17 cellular contexts compared by ENCODE assay signal in the genomic region with DNA sequence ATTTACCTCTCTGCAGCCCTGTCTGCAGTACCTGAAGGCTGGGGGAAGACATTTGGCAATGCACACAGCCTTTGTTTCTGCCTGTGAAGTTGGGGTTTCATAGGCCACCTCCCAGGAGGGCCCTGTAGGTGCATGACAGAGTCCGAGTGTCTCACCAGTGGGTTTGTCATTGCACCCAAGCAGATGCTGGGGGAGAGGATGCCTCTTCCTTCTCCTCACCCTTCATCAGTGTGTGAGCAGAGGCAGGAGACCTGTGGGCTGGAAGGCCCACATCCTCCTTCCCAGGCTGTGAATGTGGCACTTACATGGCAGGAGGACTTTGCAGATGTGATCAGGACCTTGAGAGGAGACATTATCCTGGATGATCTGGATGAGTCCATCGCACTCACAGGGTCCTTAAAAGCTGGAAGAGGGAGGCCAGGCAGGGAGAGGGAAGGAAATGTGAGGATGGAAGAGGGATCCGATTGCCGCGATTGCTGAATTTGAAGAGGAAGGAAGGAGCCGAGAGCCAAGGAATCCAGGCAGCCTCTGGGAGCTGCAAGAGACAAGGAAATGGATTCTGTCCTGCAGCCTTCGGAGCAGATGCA. TPM values are rescaled to one million over a fixed set of nuclear protein-coding genes. Genes with fewer than 3 reads are reported as not detected.
DNase-seq lines count a peak whose midpoint lies in the region; ATAC-seq, FAIRE-seq and TF ChIP-seq lines count a peak whose summit lies in the region.
"Had no signal": no experiment of that assay in that cellular context is flagged by ENCODE, and none has a peak within 500 bp of the region (broad histone marks: within the 10 kb centered on the region; RNA-seq: fewer than 3 reads in every experiment).

No MANE protein-coding gene starts in this region.

- H3K9me3 ChIP-seq in Panc1 (ENCODE audit: control insufficient read depth, insufficient read depth, low read depth, low read length) = no peaks in the 10 kb centered on the region
- no peaks in the 10 kb centered on the region for H3K9me3 ChIP-seq in HepG2 (ENCODE audit: low read length)
- no peaks in the 10 kb centered on the region for H3K9me3 ChIP-seq in suprapubic skin
- no peaks in the 10 kb centered on the region for H3K9me3 ChIP-seq in Peyer's patch
- H3K9me3 ChIP-seq: left lung, neutrophil, tibial nerve had no signal

- no peaks in the 10 kb centered on the region for H4K20me1 ChIP-seq in HepG2 (ENCODE audit: insufficient read depth, low read length)

- H3K27ac ChIP-seq in Panc1 (ENCODE audit: low read length) = peak overlapping the region; percentile 74
- peak overlapping the region; percentile 99 for H3K27ac ChIP-seq in HepG2 (ENCODE audit: extremely low read length, insufficient read depth, low read length)
- peak overlapping the region; percentile 61 for H3K27ac ChIP-seq in suprapubic skin
- H3K27ac ChIP-seq in Peyer's patch = no peak overlapping the region
- H3K27ac ChIP-seq: GM23248, left lung, neutrophil had no signal

- peak; percentile 27; the same call in 1 of the 2 replicates for TF ChIP-seq RAD21 in HepG2 (CRISPR knock-in tag; IDR thresholded peaks at IDR 0.05)

- POLR2A ChIA-PET in Panc1 (lab: Charles Lee) (no interaction called here), HepG2 (lab: Yijun Ruan, JAX) (interaction anchor here (0.6 to 11.3 kb wide), 20 partner anchors 9 to 689 kb away, joined by 3 to 345 read pairs (median 13); partner anchors contain the start of genes SYNJ2 and TMEM242)

- peak overlapping the region; percentile 86 for H3K9ac ChIP-seq in HepG2 (ENCODE audit: insufficient read depth, low read depth, low read length)
- H3K9ac ChIP-seq: GM23248 had no signal

- H3K4me3 ChIP-seq in Panc1 (ENCODE audit: low read depth in 2 of 2, low read length in 2 of 2) = no peak overlapping the region
- H3K4me3 ChIP-seq in HepG2 (replicated peaks in 1 of 3; ENCODE audit: insufficient read depth in 1 of 3, low read depth in 2 of 3, low read length in 3 of 3) = peak overlapping the region in 1 of 3 experiments; percentile 51; a peak in 2 of 6 replicates
- no peak overlapping the region for H3K4me3 ChIP-seq in suprapubic skin
- no peak overlapping the region for H3K4me3 ChIP-seq in Peyer's patch
- H3K4me3 ChIP-seq: GM23248, left lung, smooth muscle cell, tibial nerve had no signal

- FAIRE-seq in HepG2 (lab: Jason Lieb, UNC) = no peak
- FAIRE-seq: bronchial epithelial cell had no signal

- in situ Hi-C loops in Panc1 (cut with HindIII; ENCODE audit: low pct_unique_long_range_greater_than_20kb, low sequenced_read_pairs) (no loop called here), HepG2 (cut with HindIII; ENCODE audit: extremely low pct_ligation_motif_present, low pct_unique_long_range_greater_than_20kb) (no loop called here)

- no peak for TF ChIP-seq EP300 in HepG2 (IDR thresholded peaks at IDR 0.05; ENCODE audit: low read depth in 2 of 2, low read length in 2 of 2)
- TF ChIP-seq EP300 in HepG2 (CRISPR knock-in tag; IDR thresholded peaks at IDR 0.05; ENCODE audit: borderline replicate concordance) = no peak
- TF ChIP-seq EP300 in suprapubic skin (IDR thresholded peaks at IDR 0.05) = no peak

- CTCF ChIA-PET in Panc1 (lab: Charles Lee) = no interaction called here
- CTCF ChIA-PET in HepG2 (lab: Yijun Ruan, JAX; ENCODE audit: low intra/inter-chr PET ratio, low total read pairs) = no interaction called here

- WGBS in HepG2 (ENCODE audit: low lambda C conversion rate) = 66% methylated on average over 7 of the region's 7 CpGs
- 88% methylated on average over 6 of the region's 7 CpGs for WGBS in suprapubic skin

- H3K79me2 ChIP-seq in HepG2 (ENCODE audit: insufficient read depth, low read length) = peaks cover 88% of the 10 kb centered on the region

- H3K36me3 ChIP-seq in Panc1 (ENCODE audit: control insufficient read depth, insufficient read depth, low read length) (no peaks in the 10 kb centered on the region), HepG2 (replicated peaks in 1 of 2; ENCODE audit: control insufficient read depth in 1 of 2, insufficient read depth in 2 of 2, low read length in 2 of 2) (peaks cover 12 to 23% of the 10 kb centered on the region in 2 experiments), suprapubic skin (no peaks in the 10 kb centered on the region), Peyer's patch (no peaks in the 10 kb centered on the region)
- H3K36me3 ChIP-seq: left lung, neutrophil, tibial nerve had no signal

- peaks cover 75% of the 10 kb centered on the region for H3K4me1 ChIP-seq in Panc1 (ENCODE audit: control insufficient read depth, insufficient read depth, low read length)
- peaks cover 98% of the 10 kb centered on the region for H3K4me1 ChIP-seq in HepG2 (ENCODE audit: insufficient read depth, low read length)
- H3K4me1 ChIP-seq in suprapubic skin = peaks cover 22% of the 10 kb centered on the region
- peaks cover 0 to 24% (median 3%) of the 10 kb centered on the region in 4 donors for H3K4me1 ChIP-seq in Peyer's patch

- DNase-seq in activated effector memory CD4-positive, alpha-beta T cell treated with anti-CD3 and anti-CD28 coated beads, Interleukin-2, amount 50 U/mL, for 16 hours = peak; percentile 30
- no peak for DNase-seq in activated effector memory CD4-positive, alpha-beta T cell treated with Interleukin-2 at 50 U/mL for 16 hours
- DNase-seq in Panc1 (ENCODE audit: low read depth, low spot score) (no peak), HepG2 (ENCODE audit: low spot score) (no peak), suprapubic skin (ENCODE audit: low spot score in 2 of 2) (peak in 1 of 2 donors; percentile 40), Peyer's patch (no peak)
- no peak for DNase-seq in stimulated activated CD4-positive, alpha-beta T cell treated with anti-CD3 and anti-CD28 coated beads, Interleukin-4, amount 100 ng/mL, for 4 hours
- DNase-seq: activated CD4-positive, alpha-beta T cell treated with anti-CD3 and anti-CD28 coated beads, Interleukin-2, amount 50 U/mL, for 1 hour; DMS79; GM23248; MV-4-11 had no signal

- peak overlapping the region; percentile 79 for H3K4me2 ChIP-seq in HepG2 (ENCODE audit: low read depth, low read length)
- H3K4me2 ChIP-seq: smooth muscle cell had no signal

- TF ChIP-seq POLR2A in HepG2 (IDR thresholded peaks at IDR 0.05; ENCODE audit: insufficient read depth in 1 of 2, low read depth in 2 of 2, low read length in 2 of 2) (peak; percentile 64 to 79), suprapubic skin (IDR thresholded peaks at IDR 0.05) (no peak), Peyer's patch (IDR thresholded peaks at IDR 0.05) (no peak)

- TF ChIP-seq CTCF in Panc1 (IDR thresholded peaks at IDR 0.05) (no peak), HepG2 (CRISPR knock-in tag; IDR thresholded peaks at IDR 0.05) (no peak), suprapubic skin (IDR thresholded peaks at IDR 0.05) (no peak), Peyer's patch (IDR thresholded peaks at IDR 0.05) (no peak)

- H2AFZ ChIP-seq in HepG2 (ENCODE audit: low read length) = no peak overlapping the region
- H2AFZ ChIP-seq: GM23248 had no signal

- BruUV-seq in Panc1 (replicated peaks; lab: Mats Ljungman, UMichigan) (no TSS peak), HepG2 (replicated peaks; lab: Mats Ljungman, UMichigan) (TSS peak; percentile 78)

- no peaks in the 10 kb centered on the region for H3K27me3 ChIP-seq in Panc1 (ENCODE audit: control insufficient read depth, insufficient read depth, low read length)
- H3K27me3 ChIP-seq in HepG2 (ENCODE audit: control insufficient read depth in 1 of 2, insufficient read depth in 2 of 2, low read length in 2 of 2) = no peaks in the 10 kb centered on the region
- no peaks in the 10 kb centered on the region for H3K27me3 ChIP-seq in suprapubic skin
- H3K27me3 ChIP-seq in Peyer's patch = no peaks in the 10 kb centered on the region
- H3K27me3 ChIP-seq: left lung, neutrophil had no signal

- ATAC-seq in Panc1 = no peak
- ATAC-seq in HepG2 = peak; percentile 46
- no peak for ATAC-seq in HG02884 (IDR thresholded peaks at IDR 0.05; ENCODE audit: unreplicated experiment)
- ATAC-seq: left lung had no signal

- intact Hi-C loops in Panc1 (cut with micrococcal nuclease; ENCODE audit: unreplicated experiment) = no loop called here
- intact Hi-C loops in HepG2 (cut with micrococcal nuclease; ENCODE audit: unreplicated experiment) = loop anchor here (1.0 to 2.0 kb wide), 4 partner anchors 22 to 61 kb away; no protein-coding TSS in a partner anchor

RNA-seq across cellular contexts. Expression of gene SYNJ2, which starts 30.4 kb away (rescaled TPM):
- 70.0 TPM for total RNA-seq in Panc1 (2021; ENCODE audit: unreplicated experiment)
- polyA plus RNA-seq in Panc1 (2012; ENCODE audit: insufficient read length) = 38.7 TPM
- total RNA-seq in HepG2 (2016; rRNA removed; fragmentation: Illumina TruSeq; extraction: Trizol) = 39.0 and 39.1 TPM in 2 replicates
- total RNA-seq in HepG2 (2016; cell fraction: cytosol; rRNA removed; fragmentation: Illumina TruSeq; extraction: Trizol; ENCODE audit: low read depth) = 50.4 and 51.2 TPM in 2 replicates
- total RNA-seq in HepG2 (2016; cell fraction: insoluble cytoplasmic fraction; rRNA removed; fragmentation: Illumina TruSeq; extraction: Trizol) = 32.6 and 44.6 TPM in 2 replicates
- total RNA-seq in HepG2 (2016; cell fraction: membrane; rRNA removed; fragmentation: Illumina TruSeq; extraction: Trizol) = 52.4 and 52.9 TPM in 2 replicates
- 33.3 and 38.2 TPM in 2 replicates for total RNA-seq in HepG2 (2016; cell fraction: nucleus; rRNA removed; fragmentation: Illumina TruSeq; extraction: Trizol)
- polyA plus RNA-seq in HepG2 (2011; rRNA removed) = 57.6 and 59.5 TPM in 2 replicates
- polyA plus RNA-seq in HepG2 (2011; cell fraction: cytosol; rRNA removed) = 44.7 and 49.0 TPM in 2 replicates
- 85.9 and 86.7 TPM in 2 replicates for polyA plus RNA-seq in HepG2 (2011; cell fraction: nucleus; rRNA removed)
- 53.7 and 59.9 TPM in 2 replicates for polyA plus RNA-seq in HepG2 (2012)
- polyA plus RNA-seq in HepG2 (2016; cell fraction: cytosol; fragmentation: Illumina TruSeq; extraction: Trizol; ENCODE audit: low read depth) = 53.0 and 54.8 TPM in 2 replicates
- 28.2 and 29.0 TPM in 2 replicates for polyA plus RNA-seq in HepG2 (2016; cell fraction: insoluble cytoplasmic fraction; fragmentation: Illumina TruSeq; extraction: Trizol; ENCODE audit: low read depth)
- polyA plus RNA-seq in HepG2 (2016; cell fraction: membrane; fragmentation: Illumina TruSeq; extraction: Trizol; ENCODE audit: low read depth) = 41.5 and 42.8 TPM in 2 replicates
- 49.3 and 52.0 TPM in 2 replicates for polyA plus RNA-seq in HepG2 (2016; cell fraction: nucleus; fragmentation: Illumina TruSeq; extraction: Trizol; ENCODE audit: insufficient read depth, low read depth)
- polyA minus RNA-seq in HepG2 (2011; rRNA and poly(A)+ RNA removed; ENCODE audit: low replicate concordance) = 21.9 and 161 TPM in 2 replicates
- 57.2 and 71.5 TPM in 2 replicates for polyA minus RNA-seq in HepG2 (2011; cell fraction: cytosol; rRNA and poly(A)+ RNA removed)
- polyA minus RNA-seq in HepG2 (2011; cell fraction: nucleus; rRNA and poly(A)+ RNA removed) = 135 and 148 TPM in 2 replicates
- total RNA-seq in suprapubic skin = 10 to 100 TPM in 1 of 4 donors, 1 to 10 TPM in 3; 4.3 to 10.7 (median 6.8) TPM
- total RNA-seq in Peyer's patch = 10 to 100 TPM; 26.8 to 47.2 (median 34.0) TPM

Comparison
In these comparisons a context has a peak if more than half of its experiments do, and no peak if none do; other contexts are left out.
1. H3K27ac ChIP-seq: peak in Panc1 (single experiment), HepG2 (single experiment) and suprapubic skin (single experiment); none in Peyer's patch (0 of 4).
2. POLR2A ChIP-seq: peak in HepG2 (2 of 2); none in suprapubic skin (0 of 2) and Peyer's patch (0 of 2).